9 cellular contexts compared by ENCODE assay signal in genomic region chr3:123976181-123976898, GRCh38. TPM values are rescaled to one million over a fixed set of nuclear protein-coding genes. Genes with fewer than 3 reads are reported as not detected.
"Had no signal": no experiment of that assay in that cellular context is flagged by ENCODE, and none has a peak within 500 bp of the region (broad histone marks: within the 10 kb centered on the region; RNA-seq: fewer than 3 reads in every experiment).

No MANE protein-coding gene starts in this region.

RNA-seq across cellular contexts. Expression of gene ROPN1, which starts 15.6 kb away (rescaled TPM):
- total RNA-seq: activated CD8-positive, alpha-beta memory T cell treated with anti-CD3 and anti-CD28 coated beads for 36 hours; activated naive CD8-positive, alpha-beta T cell treated with anti-CD3 and anti-CD28 coated beads for 36 hours; activated T-helper 1 cell treated with anti-CD3 and anti-CD28 coated beads, Interleukin-12 subunit alpha, Interleukin-12 subunit beta, Interleukin-2, Interleukin-4 antibody, amounts not matched to agents 30 ng/mL and 10 ng/mL and 1 ng/mL, durations not matched to agents 14 hours and 24 hours and 36 hours; cardiac septum; endodermal cell; left lobe of liver; mucosa of gallbladder; naive thymus-derived CD8-positive, alpha-beta T cell; progenitor cell of endocrine pancreas had no signal
- polyA plus RNA-seq: naive thymus-derived CD8-positive, alpha-beta T cell had no signal
